10 cellular contexts compared by ENCODE assay signal in genomic region chr11:12182650-12183511, GRCh38.
DNase-seq lines count a peak whose midpoint lies in the region; ATAC-seq and TF ChIP-seq lines count a peak whose summit lies in the region.
"Had no signal": no experiment of that assay in that cellular context is flagged by ENCODE, and none has a peak within 500 bp of the region (broad histone marks: within the 10 kb centered on the region; RNA-seq: fewer than 3 reads in every experiment).

No MANE protein-coding gene starts in this region.

- peak overlapping the region; percentile 93 for H2BK12ac ChIP-seq in trophoblast cell (ENCODE audit: low read length)

- H3K4me3 ChIP-seq in esophagus muscularis mucosa (no peak overlapping the region), trophoblast cell (ENCODE audit: low read depth, low read length) (no peak overlapping the region), prostate gland (no peak overlapping the region)
- H3K4me3 ChIP-seq: SK-N-MC had no signal

- peak overlapping the region; percentile 80 for H2BK120ac ChIP-seq in trophoblast cell (ENCODE audit: insufficient read depth, low read length, poor library complexity)

- no peak for TF ChIP-seq CTCF in esophagus muscularis mucosa (IDR thresholded peaks at IDR 0.05)
- TF ChIP-seq CTCF in prostate gland (IDR thresholded peaks at IDR 0.05), result no peak

- peak overlapping the region; percentile 93 for H4K91ac ChIP-seq in trophoblast cell (ENCODE audit: low read depth, low read length)

- intact Hi-C loops in esophagus muscularis mucosa (cut with DNase I), result no loop called here
- intact Hi-C loops in prostate gland (cut with DNase I), result no loop called here

- H3K27ac ChIP-seq in esophagus muscularis mucosa (replicated peaks in 1 of 4) (peak overlapping the region; percentile 74 to 78 (median 74)), trophoblast cell (ENCODE audit: low read depth, low read length) (peak overlapping the region; percentile 87), prostate gland (no peak overlapping the region)
- H3K27ac ChIP-seq: SK-N-MC had no signal

- H3K23ac ChIP-seq in trophoblast cell (ENCODE audit: low read length), result no peak overlapping the region

- H3K4me2 ChIP-seq in trophoblast cell (ENCODE audit: low read length), result no peak overlapping the region

- H4K8ac ChIP-seq in trophoblast cell (ENCODE audit: low read depth, low read length), result peak overlapping the region; percentile 82

- H2BK5ac ChIP-seq in trophoblast cell (ENCODE audit: low read depth, low read length, poor library complexity), result peak overlapping the region; percentile 24

- no peak overlapping the region for H4K12ac ChIP-seq in trophoblast cell (ENCODE audit: low read depth, low read length)

- DNase-seq in G401 (ENCODE audit: low spot score) (peak; percentile 58), OCI-M2 (lab: John Stamatoyannopoulos, UW; ENCODE audit: unreplicated experiment) (peak; percentile 24), esophagus muscularis mucosa (ENCODE audit: extremely low spot score) (no peak), trophoblast cell (peak; percentile 60 to 71), globus pallidus (ENCODE audit: low spot score) (no peak), prostate gland (ENCODE audit: low spot score) (no peak), NCI-H1092 (lab: John Stamatoyannopoulos, UW) (no peak)
- DNase-seq: stimulated activated naive B cell treated with anti-CD40 and anti-IgM and Interleukin-4, amounts not matched to agents 10 μg/mL and 1 μg/mL and 100 μg/mL, for 72 hours had no signal

- H3K9me3 ChIP-seq in esophagus muscularis mucosa (no peaks in the 10 kb centered on the region), trophoblast cell (ENCODE audit: insufficient read depth, low read depth, low read length) (no peaks in the 10 kb centered on the region), prostate gland (no peaks in the 10 kb centered on the region)

- H2AFZ ChIP-seq in trophoblast cell (ENCODE audit: insufficient read depth, low read length, poor library complexity), result peak overlapping the region; percentile 37

- H3K4ac ChIP-seq in trophoblast cell (ENCODE audit: low read depth, low read length), result peak overlapping the region; percentile 4

- H2AK5ac ChIP-seq in trophoblast cell (ENCODE audit: low read length), result peak overlapping the region; percentile 26

- peaks cover 37% of the 10 kb centered on the region for H3K79me1 ChIP-seq in trophoblast cell (ENCODE audit: low read length)

- H3K9ac ChIP-seq in trophoblast cell (ENCODE audit: low read length), result no peak overlapping the region

- in situ Hi-C loops in G401 (cut with HindIII; ENCODE audit: low sequenced_read_pairs), result no loop called here

- H3K4me1 ChIP-seq in esophagus muscularis mucosa (peaks cover 62 to 93% (median 82%) of the 10 kb centered on the region in 4 donors), trophoblast cell (ENCODE audit: control insufficient read depth in 1 of 2, insufficient read depth in 2 of 2, low read length in 2 of 2) (peaks cover 26 to 28% of the 10 kb centered on the region in 2 experiments), prostate gland (replicated peaks) (no peaks in the 10 kb centered on the region)

- peaks cover 8% of the 10 kb centered on the region for H3K79me2 ChIP-seq in trophoblast cell (ENCODE audit: control insufficient read depth, insufficient read depth, low read length, poor library complexity)

- no peak for TF ChIP-seq EP300 in esophagus muscularis mucosa (IDR thresholded peaks at IDR 0.05)

- H3K27me3 ChIP-seq in esophagus muscularis mucosa (no peaks in the 10 kb centered on the region), trophoblast cell (ENCODE audit: insufficient read depth, low read length) (no peaks in the 10 kb centered on the region), prostate gland (replicated peaks; ENCODE audit: insufficient read depth) (no peaks in the 10 kb centered on the region)

- WGBS in esophagus muscularis mucosa, result 40% methylated on average over 12 of the region's 12 CpGs
- WGBS in trophoblast cell (ENCODE audit: extremely low coverage, insufficient coverage, insufficient read length), result no CpG with 5 or more reads among the region's 12 CpGs
- 70% methylated on average over 12 of the region's 12 CpGs for WGBS in prostate gland

- no peak for ATAC-seq in GM18519 (IDR thresholded peaks at IDR 0.05; ENCODE audit: low FRiP score, unreplicated experiment)
- ATAC-seq: stimulated activated naive B cell treated with anti-CD40 and anti-IgM and Interleukin-4, amounts not matched to agents 10 μg/mL and 1 μg/mL and 100 μg/mL, for 72 hours had no signal

- peak overlapping the region; percentile 81 for H3K18ac ChIP-seq in trophoblast cell (ENCODE audit: low read length)

- no peak for TF ChIP-seq POLR2A in esophagus muscularis mucosa (IDR thresholded peaks at IDR 0.05; ENCODE audit: low read depth)
- TF ChIP-seq POLR2A in prostate gland (IDR thresholded peaks at IDR 0.05), result no peak

- peaks cover 0 to 8% (median 0%) of the 10 kb centered on the region in 4 donors for H3K36me3 ChIP-seq in esophagus muscularis mucosa
- H3K36me3 ChIP-seq in trophoblast cell (ENCODE audit: control insufficient read depth in 1 of 2, insufficient read depth in 2 of 2, low read length in 2 of 2), result peaks cover 0 to 3% of the 10 kb centered on the region in 2 experiments
- H3K36me3 ChIP-seq in prostate gland, result no peaks in the 10 kb centered on the region

- peak overlapping the region; percentile 85 for H3K14ac ChIP-seq in trophoblast cell (ENCODE audit: low read length)

Comparison
In these comparisons a context has a peak if more than half of its experiments do, and no peak if none do; other contexts are left out.
1. DNase-seq: peak in G401 (single experiment), OCI-M2 (single experiment) and trophoblast cell (2 of 2); none in esophagus muscularis mucosa (single experiment), globus pallidus (single experiment), prostate gland (single experiment) and NCI-H1092 (single experiment).
2. H3K27ac ChIP-seq: peak in esophagus muscularis mucosa (4 of 4) and trophoblast cell (single experiment); none in prostate gland (0 of 2).